Comparison of ENCODE assay signal across 1 cellular context in the genomic region with DNA sequence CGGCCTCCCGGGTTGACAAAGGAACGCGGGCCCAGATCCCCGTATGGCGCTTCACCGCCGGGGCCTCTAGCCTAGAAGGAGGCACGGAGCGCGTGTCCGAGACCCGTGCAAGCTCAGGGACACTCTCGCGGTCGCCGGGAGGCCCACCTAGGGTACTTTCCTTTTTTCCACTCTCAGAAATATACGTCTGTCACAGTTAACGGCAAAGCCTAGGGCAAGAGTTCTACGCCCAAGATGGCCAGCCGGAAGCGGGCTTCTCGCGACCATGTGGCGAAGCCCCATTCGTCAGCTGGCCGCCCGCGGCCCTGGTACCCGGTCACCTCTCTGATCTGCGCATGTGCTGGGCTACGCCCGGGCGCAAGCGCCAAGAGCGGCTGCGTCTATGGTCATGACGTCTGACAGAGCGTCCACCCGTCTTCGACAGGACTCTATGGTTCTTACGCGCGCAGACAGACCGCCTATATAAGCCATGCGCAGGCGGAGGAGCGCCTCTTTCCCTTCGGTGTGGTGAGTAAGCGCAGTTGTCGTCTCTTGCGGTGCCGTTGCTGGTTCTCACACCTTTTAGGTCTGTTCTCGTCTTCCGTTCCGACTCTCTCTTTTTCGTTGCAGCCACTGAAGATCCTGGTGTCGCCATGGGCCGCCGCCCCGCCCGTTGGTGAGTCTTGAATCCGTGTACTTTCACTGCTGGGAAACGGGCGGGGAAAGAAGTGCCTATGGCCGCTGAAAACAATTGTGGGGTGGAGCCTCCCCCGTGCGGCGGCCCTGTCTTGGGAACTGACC.
TF ChIP-seq lines count a peak whose summit lies in the region.

A gene (plus strand): TSS at position 490 of the 780 bp plus-strand sequence. CDS start 143 bp downstream, at position 633.

TF ChIP-seq in GM12878, 131 proteins besides CTCF, POLR2A, EP300 and RAD21 (continued from another document and continues in another):
- TF ChIP-seq HDAC6 (IDR thresholded peaks at IDR 0.05; ENCODE audit: unreplicated experiment) (no peak), CBFB (IDR thresholded peaks at IDR 0.05; ENCODE audit: low read depth) (peak; percentile 91), PML (IDR thresholded peaks at IDR 0.05; ENCODE audit: low read length) (peak; percentile 99), RAD51 (IDR thresholded peaks at IDR 0.05) (no peak), KLF5 (IDR thresholded peaks at IDR 0.05; ENCODE audit: partially characterized antibody) (no peak), MXI1 (IDR thresholded peaks at IDR 0.05; ENCODE audit: low read depth, low read length) (peak; percentile 59), TCF3 (IDR thresholded peaks at IDR 0.05; ENCODE audit: borderline replicate concordance, insufficient read depth, low read depth, low read length) (peak; percentile 88), ZBED1 (IDR thresholded peaks at IDR 0.05; ENCODE audit: borderline replicate concordance) (peak; percentile 83; the same call in 1 of the 2 replicates), ZNF217 (IDR thresholded peaks at IDR 0.05) (no peak), LARP7 (IDR thresholded peaks at IDR 0.05) (peak; percentile 54; the same call in 1 of the 2 replicates)
- TF ChIP-seq, protein P1, sequence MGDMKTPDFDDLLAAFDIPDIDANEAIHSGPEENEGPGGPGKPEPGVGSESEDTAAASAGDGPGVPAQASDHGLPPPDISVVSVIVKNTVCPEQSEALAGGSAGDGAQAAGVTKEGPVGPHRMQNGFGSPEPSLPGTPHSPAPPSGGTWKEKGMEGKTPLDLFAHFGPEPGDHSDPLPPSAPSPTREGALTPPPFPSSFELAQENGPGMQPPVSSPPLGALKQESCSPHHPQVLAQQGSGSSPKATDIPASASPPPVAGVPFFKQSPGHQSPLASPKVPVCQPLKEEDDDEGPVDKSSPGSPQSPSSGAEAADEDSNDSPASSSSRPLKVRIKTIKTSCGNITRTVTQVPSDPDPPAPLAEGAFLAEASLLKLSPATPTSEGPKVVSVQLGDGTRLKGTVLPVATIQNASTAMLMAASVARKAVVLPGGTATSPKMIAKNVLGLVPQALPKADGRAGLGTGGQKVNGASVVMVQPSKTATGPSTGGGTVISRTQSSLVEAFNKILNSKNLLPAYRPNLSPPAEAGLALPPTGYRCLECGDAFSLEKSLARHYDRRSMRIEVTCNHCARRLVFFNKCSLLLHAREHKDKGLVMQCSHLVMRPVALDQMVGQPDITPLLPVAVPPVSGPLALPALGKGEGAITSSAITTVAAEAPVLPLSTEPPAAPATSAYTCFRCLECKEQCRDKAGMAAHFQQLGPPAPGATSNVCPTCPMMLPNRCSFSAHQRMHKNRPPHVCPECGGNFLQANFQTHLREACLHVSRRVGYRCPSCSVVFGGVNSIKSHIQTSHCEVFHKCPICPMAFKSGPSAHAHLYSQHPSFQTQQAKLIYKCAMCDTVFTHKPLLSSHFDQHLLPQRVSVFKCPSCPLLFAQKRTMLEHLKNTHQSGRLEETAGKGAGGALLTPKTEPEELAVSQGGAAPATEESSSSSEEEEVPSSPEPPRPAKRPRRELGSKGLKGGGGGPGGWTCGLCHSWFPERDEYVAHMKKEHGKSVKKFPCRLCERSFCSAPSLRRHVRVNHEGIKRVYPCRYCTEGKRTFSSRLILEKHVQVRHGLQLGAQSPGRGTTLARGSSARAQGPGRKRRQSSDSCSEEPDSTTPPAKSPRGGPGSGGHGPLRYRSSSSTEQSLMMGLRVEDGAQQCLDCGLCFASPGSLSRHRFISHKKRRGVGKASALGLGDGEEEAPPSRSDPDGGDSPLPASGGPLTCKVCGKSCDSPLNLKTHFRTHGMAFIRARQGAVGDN (IDR thresholded peaks at IDR 0.05) = peak; percentile 61
- TF ChIP-seq, protein P2, sequence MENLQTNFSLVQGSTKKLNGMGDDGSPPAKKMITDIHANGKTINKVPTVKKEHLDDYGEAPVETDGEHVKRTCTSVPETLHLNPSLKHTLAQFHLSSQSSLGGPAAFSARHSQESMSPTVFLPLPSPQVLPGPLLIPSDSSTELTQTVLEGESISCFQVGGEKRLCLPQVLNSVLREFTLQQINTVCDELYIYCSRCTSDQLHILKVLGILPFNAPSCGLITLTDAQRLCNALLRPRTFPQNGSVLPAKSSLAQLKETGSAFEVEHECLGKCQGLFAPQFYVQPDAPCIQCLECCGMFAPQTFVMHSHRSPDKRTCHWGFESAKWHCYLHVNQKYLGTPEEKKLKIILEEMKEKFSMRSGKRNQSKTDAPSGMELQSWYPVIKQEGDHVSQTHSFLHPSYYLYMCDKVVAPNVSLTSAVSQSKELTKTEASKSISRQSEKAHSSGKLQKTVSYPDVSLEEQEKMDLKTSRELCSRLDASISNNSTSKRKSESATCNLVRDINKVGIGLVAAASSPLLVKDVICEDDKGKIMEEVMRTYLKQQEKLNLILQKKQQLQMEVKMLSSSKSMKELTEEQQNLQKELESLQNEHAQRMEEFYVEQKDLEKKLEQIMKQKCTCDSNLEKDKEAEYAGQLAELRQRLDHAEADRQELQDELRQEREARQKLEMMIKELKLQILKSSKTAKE (IDR thresholded peaks at IDR 0.05; ENCODE audit: low read depth, poor library complexity, severe bottlenecking) = no peak
- TF ChIP-seq, protein P3, sequence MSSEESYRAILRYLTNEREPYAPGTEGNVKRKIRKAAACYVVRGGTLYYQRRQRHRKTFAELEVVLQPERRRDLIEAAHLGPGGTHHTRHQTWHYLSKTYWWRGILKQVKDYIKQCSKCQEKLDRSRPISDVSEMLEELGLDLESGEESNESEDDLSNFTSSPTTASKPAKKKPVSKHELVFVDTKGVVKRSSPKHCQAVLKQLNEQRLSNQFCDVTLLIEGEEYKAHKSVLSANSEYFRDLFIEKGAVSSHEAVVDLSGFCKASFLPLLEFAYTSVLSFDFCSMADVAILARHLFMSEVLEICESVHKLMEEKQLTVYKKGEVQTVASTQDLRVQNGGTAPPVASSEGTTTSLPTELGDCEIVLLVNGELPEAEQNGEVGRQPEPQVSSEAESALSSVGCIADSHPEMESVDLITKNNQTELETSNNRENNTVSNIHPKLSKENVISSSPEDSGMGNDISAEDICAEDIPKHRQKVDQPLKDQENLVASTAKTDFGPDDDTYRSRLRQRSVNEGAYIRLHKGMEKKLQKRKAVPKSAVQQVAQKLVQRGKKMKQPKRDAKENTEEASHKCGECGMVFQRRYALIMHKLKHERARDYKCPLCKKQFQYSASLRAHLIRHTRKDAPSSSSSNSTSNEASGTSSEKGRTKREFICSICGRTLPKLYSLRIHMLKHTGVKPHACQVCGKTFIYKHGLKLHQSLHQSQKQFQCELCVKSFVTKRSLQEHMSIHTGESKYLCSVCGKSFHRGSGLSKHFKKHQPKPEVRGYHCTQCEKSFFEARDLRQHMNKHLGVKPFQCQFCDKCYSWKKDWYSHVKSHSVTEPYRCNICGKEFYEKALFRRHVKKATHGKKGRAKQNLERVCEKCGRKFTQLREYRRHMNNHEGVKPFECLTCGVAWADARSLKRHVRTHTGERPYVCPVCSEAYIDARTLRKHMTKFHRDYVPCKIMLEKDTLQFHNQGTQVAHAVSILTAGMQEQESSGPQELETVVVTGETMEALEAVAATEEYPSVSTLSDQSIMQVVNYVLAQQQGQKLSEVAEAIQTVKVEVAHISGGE (CRISPR knock-in tag; IDR thresholded peaks at IDR 0.05) = no peak
- TF ChIP-seq, protein P4, sequence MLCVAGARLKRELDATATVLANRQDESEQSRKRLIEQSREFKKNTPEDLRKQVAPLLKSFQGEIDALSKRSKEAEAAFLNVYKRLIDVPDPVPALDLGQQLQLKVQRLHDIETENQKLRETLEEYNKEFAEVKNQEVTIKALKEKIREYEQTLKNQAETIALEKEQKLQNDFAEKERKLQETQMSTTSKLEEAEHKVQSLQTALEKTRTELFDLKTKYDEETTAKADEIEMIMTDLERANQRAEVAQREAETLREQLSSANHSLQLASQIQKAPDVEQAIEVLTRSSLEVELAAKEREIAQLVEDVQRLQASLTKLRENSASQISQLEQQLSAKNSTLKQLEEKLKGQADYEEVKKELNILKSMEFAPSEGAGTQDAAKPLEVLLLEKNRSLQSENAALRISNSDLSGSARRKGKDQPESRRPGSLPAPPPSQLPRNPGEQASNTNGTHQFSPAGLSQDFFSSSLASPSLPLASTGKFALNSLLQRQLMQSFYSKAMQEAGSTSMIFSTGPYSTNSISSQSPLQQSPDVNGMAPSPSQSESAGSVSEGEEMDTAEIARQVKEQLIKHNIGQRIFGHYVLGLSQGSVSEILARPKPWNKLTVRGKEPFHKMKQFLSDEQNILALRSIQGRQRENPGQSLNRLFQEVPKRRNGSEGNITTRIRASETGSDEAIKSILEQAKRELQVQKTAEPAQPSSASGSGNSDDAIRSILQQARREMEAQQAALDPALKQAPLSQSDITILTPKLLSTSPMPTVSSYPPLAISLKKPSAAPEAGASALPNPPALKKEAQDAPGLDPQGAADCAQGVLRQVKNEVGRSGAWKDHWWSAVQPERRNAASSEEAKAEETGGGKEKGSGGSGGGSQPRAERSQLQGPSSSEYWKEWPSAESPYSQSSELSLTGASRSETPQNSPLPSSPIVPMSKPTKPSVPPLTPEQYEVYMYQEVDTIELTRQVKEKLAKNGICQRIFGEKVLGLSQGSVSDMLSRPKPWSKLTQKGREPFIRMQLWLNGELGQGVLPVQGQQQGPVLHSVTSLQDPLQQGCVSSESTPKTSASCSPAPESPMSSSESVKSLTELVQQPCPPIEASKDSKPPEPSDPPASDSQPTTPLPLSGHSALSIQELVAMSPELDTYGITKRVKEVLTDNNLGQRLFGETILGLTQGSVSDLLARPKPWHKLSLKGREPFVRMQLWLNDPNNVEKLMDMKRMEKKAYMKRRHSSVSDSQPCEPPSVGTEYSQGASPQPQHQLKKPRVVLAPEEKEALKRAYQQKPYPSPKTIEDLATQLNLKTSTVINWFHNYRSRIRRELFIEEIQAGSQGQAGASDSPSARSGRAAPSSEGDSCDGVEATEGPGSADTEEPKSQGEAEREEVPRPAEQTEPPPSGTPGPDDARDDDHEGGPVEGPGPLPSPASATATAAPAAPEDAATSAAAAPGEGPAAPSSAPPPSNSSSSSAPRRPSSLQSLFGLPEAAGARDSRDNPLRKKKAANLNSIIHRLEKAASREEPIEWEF (IDR thresholded peaks at IDR 0.05; ENCODE audit: insufficient replicate concordance, low read depth, low read length) = no peak
- TF ChIP-seq, protein P5, sequence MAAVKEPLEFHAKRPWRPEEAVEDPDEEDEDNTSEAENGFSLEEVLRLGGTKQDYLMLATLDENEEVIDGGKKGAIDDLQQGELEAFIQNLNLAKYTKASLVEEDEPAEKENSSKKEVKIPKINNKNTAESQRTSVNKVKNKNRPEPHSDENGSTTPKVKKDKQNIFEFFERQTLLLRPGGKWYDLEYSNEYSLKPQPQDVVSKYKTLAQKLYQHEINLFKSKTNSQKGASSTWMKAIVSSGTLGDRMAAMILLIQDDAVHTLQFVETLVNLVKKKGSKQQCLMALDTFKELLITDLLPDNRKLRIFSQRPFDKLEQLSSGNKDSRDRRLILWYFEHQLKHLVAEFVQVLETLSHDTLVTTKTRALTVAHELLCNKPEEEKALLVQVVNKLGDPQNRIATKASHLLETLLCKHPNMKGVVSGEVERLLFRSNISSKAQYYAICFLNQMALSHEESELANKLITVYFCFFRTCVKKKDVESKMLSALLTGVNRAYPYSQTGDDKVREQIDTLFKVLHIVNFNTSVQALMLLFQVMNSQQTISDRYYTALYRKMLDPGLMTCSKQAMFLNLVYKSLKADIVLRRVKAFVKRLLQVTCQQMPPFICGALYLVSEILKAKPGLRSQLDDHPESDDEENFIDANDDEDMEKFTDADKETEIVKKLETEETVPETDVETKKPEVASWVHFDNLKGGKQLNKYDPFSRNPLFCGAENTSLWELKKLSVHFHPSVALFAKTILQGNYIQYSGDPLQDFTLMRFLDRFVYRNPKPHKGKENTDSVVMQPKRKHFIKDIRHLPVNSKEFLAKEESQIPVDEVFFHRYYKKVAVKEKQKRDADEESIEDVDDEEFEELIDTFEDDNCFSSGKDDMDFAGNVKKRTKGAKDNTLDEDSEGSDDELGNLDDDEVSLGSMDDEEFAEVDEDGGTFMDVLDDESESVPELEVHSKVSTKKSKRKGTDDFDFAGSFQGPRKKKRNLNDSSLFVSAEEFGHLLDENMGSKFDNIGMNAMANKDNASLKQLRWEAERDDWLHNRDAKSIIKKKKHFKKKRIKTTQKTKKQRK (IDR thresholded peaks at IDR 0.05; ENCODE audit: low read depth, low read length) = no peak
- TF ChIP-seq, protein P6, sequence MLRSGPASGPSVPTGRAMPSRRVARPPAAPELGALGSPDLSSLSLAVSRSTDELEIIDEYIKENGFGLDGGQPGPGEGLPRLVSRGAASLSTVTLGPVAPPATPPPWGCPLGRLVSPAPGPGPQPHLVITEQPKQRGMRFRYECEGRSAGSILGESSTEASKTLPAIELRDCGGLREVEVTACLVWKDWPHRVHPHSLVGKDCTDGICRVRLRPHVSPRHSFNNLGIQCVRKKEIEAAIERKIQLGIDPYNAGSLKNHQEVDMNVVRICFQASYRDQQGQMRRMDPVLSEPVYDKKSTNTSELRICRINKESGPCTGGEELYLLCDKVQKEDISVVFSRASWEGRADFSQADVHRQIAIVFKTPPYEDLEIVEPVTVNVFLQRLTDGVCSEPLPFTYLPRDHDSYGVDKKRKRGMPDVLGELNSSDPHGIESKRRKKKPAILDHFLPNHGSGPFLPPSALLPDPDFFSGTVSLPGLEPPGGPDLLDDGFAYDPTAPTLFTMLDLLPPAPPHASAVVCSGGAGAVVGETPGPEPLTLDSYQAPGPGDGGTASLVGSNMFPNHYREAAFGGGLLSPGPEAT (IDR thresholded peaks at IDR 0.05; ENCODE audit: low read depth) = 0 out of 2 replicates have a peak, but pooled peaks have one; percentile 10
- TF ChIP-seq, protein P7, sequence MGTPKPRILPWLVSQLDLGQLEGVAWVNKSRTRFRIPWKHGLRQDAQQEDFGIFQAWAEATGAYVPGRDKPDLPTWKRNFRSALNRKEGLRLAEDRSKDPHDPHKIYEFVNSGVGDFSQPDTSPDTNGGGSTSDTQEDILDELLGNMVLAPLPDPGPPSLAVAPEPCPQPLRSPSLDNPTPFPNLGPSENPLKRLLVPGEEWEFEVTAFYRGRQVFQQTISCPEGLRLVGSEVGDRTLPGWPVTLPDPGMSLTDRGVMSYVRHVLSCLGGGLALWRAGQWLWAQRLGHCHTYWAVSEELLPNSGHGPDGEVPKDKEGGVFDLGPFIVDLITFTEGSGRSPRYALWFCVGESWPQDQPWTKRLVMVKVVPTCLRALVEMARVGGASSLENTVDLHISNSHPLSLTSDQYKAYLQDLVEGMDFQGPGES (IDR thresholded peaks at IDR 0.05) = no peak
- TF ChIP-seq, protein P8, sequence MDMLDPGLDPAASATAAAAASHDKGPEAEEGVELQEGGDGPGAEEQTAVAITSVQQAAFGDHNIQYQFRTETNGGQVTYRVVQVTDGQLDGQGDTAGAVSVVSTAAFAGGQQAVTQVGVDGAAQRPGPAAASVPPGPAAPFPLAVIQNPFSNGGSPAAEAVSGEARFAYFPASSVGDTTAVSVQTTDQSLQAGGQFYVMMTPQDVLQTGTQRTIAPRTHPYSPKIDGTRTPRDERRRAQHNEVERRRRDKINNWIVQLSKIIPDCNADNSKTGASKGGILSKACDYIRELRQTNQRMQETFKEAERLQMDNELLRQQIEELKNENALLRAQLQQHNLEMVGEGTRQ (IDR thresholded peaks at IDR 0.05; ENCODE audit: borderline replicate concordance, low read depth, low read length) = no peak; the same call in 1 of the 2 replicates
